Comparison of ENCODE assay signal across 2 cellular contexts in the genomic region with DNA sequence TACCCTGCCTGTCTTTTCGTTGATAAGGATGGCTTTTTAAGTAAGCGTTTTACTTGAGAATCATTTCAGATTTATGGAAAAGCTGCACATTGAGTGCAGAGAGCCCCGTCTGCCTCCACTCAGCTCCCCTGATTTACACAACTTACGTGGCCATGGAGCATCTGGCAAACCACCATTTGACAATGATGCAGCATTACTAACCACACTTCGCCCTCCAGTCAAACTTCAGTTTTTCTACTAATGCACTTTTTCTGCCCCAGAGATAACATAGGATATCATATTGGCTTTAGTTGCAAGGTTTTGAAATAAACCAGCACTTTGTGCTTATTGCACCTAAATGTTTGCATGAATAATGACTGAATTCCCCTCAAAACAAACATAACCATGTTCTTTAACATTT.
TF ChIP-seq lines count a peak whose summit lies in the region.

No MANE protein-coding gene starts in this region.

TF ChIP-seq in SK-N-SH, 30 proteins besides CTCF, POLR2A, EP300 and RAD21 (continued from another document):
- TF ChIP-seq, protein P1, sequence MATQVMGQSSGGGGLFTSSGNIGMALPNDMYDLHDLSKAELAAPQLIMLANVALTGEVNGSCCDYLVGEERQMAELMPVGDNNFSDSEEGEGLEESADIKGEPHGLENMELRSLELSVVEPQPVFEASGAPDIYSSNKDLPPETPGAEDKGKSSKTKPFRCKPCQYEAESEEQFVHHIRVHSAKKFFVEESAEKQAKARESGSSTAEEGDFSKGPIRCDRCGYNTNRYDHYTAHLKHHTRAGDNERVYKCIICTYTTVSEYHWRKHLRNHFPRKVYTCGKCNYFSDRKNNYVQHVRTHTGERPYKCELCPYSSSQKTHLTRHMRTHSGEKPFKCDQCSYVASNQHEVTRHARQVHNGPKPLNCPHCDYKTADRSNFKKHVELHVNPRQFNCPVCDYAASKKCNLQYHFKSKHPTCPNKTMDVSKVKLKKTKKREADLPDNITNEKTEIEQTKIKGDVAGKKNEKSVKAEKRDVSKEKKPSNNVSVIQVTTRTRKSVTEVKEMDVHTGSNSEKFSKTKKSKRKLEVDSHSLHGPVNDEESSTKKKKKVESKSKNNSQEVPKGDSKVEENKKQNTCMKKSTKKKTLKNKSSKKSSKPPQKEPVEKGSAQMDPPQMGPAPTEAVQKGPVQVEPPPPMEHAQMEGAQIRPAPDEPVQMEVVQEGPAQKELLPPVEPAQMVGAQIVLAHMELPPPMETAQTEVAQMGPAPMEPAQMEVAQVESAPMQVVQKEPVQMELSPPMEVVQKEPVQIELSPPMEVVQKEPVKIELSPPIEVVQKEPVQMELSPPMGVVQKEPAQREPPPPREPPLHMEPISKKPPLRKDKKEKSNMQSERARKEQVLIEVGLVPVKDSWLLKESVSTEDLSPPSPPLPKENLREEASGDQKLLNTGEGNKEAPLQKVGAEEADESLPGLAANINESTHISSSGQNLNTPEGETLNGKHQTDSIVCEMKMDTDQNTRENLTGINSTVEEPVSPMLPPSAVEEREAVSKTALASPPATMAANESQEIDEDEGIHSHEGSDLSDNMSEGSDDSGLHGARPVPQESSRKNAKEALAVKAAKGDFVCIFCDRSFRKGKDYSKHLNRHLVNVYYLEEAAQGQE (IDR thresholded peaks at IDR 0.05; ENCODE audit: low read depth, low read length), result no peak

TF ChIP-seq in SK-N-SH treated with all-trans-retinoic acid at 6 μM for 48 hours, 23 proteins besides CTCF, POLR2A, EP300 and RAD21 (continued from another document):
- no peak for TF ChIP-seq CREB5 (CRISPR knock-in tag; IDR thresholded peaks at IDR 0.05; ENCODE audit: low read depth)
- TF ChIP-seq CSRNP3 (CRISPR knock-in tag; IDR thresholded peaks at IDR 0.05), result no peak
- no peak for TF ChIP-seq ZNF565 (CRISPR knock-in tag; conservative IDR thresholded peaks at IDR 0.05; ENCODE audit: low read depth)
- no peak for TF ChIP-seq OSR1 (CRISPR knock-in tag; IDR thresholded peaks at IDR 0.05)
